1 cellular context compared by ENCODE assay signal in the genomic region with DNA sequence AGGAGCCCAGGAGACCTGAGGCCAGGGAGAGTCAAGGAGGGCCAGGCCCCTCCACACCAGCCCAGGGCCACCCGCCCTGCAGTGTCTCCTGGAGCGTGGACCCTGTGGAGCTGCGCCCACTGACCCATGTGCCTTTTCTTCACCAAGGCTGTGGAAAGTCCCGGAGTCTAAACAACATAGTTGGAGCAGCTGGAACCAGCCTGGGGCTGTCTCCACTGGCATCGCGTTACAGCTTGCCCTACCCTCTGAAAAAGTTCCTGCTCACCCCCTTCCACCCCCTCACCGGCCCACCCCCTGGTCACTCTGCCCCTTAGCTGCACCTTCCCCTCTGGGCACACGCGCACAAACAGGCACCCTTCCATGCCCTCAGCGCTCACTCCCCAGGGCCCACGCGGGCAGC.
TF ChIP-seq lines count a peak whose summit lies in the region.

No MANE protein-coding gene starts in this region.

TF ChIP-seq in GM23338, 12 proteins besides CTCF, POLR2A, EP300 and RAD21 (continued from another document):
- TF ChIP-seq, protein P1, sequence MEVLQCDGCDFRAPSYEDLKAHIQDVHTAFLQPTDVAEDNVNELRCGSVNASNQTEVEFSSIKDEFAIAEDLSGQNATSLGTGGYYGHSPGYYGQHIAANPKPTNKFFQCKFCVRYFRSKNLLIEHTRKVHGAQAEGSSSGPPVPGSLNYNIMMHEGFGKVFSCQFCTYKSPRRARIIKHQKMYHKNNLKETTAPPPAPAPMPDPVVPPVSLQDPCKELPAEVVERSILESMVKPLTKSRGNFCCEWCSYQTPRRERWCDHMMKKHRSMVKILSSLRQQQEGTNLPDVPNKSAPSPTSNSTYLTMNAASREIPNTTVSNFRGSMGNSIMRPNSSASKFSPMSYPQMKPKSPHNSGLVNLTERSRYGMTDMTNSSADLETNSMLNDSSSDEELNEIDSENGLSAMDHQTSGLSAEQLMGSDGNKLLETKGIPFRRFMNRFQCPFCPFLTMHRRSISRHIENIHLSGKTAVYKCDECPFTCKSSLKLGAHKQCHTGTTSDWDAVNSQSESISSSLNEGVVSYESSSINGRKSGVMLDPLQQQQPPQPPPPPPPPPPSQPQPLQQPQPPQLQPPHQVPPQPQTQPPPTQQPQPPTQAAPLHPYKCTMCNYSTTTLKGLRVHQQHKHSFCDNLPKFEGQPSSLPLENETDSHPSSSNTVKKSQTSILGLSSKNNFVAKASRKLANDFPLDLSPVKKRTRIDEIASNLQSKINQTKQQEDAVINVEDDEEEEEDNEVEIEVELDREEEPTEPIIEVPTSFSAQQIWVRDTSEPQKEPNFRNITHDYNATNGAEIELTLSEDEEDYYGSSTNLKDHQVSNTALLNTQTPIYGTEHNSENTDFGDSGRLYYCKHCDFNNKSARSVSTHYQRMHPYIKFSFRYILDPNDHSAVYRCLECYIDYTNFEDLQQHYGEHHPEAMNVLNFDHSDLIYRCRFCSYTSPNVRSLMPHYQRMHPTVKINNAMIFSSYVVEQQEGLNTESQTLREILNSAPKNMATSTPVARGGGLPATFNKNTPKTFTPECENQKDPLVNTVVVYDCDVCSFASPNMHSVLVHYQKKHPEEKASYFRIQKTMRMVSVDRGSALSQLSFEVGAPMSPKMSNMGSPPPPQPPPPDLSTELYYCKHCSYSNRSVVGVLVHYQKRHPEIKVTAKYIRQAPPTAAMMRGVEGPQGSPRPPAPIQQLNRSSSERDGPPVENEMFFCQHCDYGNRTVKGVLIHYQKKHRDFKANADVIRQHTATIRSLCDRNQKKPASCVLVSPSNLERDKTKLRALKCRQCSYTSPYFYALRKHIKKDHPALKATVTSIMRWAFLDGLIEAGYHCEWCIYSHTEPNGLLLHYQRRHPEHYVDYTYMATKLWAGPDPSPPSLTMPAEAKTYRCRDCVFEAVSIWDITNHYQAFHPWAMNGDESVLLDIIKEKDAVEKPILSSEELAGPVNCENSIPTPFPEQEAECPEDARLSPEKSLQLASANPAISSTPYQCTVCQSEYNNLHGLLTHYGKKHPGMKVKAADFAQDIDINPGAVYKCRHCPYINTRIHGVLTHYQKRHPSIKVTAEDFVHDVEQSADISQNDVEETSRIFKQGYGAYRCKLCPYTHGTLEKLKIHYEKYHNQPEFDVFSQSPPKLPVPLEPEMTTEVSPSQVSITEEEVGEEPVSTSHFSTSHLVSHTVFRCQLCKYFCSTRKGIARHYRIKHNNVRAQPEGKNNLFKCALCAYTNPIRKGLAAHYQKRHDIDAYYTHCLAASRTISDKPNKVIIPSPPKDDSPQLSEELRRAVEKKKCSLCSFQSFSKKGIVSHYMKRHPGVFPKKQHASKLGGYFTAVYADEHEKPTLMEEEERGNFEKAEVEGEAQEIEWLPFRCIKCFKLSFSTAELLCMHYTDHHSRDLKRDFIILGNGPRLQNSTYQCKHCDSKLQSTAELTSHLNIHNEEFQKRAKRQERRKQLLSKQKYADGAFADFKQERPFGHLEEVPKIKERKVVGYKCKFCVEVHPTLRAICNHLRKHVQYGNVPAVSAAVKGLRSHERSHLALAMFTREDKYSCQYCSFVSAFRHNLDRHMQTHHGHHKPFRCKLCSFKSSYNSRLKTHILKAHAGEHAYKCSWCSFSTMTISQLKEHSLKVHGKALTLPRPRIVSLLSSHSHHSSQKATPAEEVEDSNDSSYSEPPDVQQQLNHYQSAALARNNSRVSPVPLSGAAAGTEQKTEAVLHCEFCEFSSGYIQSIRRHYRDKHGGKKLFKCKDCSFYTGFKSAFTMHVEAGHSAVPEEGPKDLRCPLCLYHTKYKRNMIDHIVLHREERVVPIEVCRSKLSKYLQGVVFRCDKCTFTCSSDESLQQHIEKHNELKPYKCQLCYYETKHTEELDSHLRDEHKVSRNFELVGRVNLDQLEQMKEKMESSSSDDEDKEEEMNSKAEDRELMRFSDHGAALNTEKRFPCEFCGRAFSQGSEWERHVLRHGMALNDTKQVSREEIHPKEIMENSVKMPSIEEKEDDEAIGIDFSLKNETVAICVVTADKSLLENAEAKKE (CRISPR knock-in tag; IDR thresholded peaks at IDR 0.05): no peak
- TF ChIP-seq EZH2phosphoT487 (IDR thresholded peaks at IDR 0.05; ENCODE audit: unreplicated experiment) (no peak), ZNF114 (CRISPR knock-in tag; IDR thresholded peaks at IDR 0.05) (no peak), STAT1 (IDR thresholded peaks at IDR 0.05; ENCODE audit: unreplicated experiment) (no peak), EZH2 (IDR thresholded peaks at IDR 0.05; ENCODE audit: low read depth, unreplicated experiment) (no peak), CREB1 (CRISPR knock-in tag; IDR thresholded peaks at IDR 0.05; ENCODE audit: low read depth) (no peak), JUNB (IDR thresholded peaks at IDR 0.05; ENCODE audit: unreplicated experiment) (no peak), POLR2AphosphoS5 (IDR thresholded peaks at IDR 0.05; ENCODE audit: low read depth) (no peak)
- TF ChIP-seq, protein P2, sequence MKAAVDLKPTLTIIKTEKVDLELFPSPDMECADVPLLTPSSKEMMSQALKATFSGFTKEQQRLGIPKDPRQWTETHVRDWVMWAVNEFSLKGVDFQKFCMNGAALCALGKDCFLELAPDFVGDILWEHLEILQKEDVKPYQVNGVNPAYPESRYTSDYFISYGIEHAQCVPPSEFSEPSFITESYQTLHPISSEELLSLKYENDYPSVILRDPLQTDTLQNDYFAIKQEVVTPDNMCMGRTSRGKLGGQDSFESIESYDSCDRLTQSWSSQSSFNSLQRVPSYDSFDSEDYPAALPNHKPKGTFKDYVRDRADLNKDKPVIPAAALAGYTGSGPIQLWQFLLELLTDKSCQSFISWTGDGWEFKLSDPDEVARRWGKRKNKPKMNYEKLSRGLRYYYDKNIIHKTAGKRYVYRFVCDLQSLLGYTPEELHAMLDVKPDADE (IDR thresholded peaks at IDR 0.05): no peak
- TF ChIP-seq, protein P3, sequence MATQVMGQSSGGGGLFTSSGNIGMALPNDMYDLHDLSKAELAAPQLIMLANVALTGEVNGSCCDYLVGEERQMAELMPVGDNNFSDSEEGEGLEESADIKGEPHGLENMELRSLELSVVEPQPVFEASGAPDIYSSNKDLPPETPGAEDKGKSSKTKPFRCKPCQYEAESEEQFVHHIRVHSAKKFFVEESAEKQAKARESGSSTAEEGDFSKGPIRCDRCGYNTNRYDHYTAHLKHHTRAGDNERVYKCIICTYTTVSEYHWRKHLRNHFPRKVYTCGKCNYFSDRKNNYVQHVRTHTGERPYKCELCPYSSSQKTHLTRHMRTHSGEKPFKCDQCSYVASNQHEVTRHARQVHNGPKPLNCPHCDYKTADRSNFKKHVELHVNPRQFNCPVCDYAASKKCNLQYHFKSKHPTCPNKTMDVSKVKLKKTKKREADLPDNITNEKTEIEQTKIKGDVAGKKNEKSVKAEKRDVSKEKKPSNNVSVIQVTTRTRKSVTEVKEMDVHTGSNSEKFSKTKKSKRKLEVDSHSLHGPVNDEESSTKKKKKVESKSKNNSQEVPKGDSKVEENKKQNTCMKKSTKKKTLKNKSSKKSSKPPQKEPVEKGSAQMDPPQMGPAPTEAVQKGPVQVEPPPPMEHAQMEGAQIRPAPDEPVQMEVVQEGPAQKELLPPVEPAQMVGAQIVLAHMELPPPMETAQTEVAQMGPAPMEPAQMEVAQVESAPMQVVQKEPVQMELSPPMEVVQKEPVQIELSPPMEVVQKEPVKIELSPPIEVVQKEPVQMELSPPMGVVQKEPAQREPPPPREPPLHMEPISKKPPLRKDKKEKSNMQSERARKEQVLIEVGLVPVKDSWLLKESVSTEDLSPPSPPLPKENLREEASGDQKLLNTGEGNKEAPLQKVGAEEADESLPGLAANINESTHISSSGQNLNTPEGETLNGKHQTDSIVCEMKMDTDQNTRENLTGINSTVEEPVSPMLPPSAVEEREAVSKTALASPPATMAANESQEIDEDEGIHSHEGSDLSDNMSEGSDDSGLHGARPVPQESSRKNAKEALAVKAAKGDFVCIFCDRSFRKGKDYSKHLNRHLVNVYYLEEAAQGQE (IDR thresholded peaks at IDR 0.05; ENCODE audit: unreplicated experiment): no peak
